14 cellular contexts compared by ENCODE assay signal in genomic region chr6:52594216-52594615, GRCh38. TPM values are rescaled to one million over a fixed set of nuclear protein-coding genes. Genes with fewer than 3 reads are reported as not detected.
DNase-seq lines count a peak whose midpoint lies in the region; TF ChIP-seq lines count a peak whose summit lies in the region.
"Had no signal": no experiment of that assay in that cellular context is flagged by ENCODE, and none has a peak within 500 bp of the region (broad histone marks: within the 10 kb centered on the region; RNA-seq: fewer than 3 reads in every experiment).

No MANE protein-coding gene starts in this region.

- H3K9me2 ChIP-seq in GM23248 (ENCODE audit: insufficient read depth), result no peaks in the 10 kb centered on the region

- H2AFZ ChIP-seq in GM23248, result 0 out of 2 replicates have a peak overlapping the region, but pooled peaks have one; percentile 63

- no peaks in the 10 kb centered on the region for H3K27me3 ChIP-seq in GM23248 (replicated peaks; ENCODE audit: insufficient read depth)
- H3K27me3 ChIP-seq in esophagus squamous epithelium, result no peaks in the 10 kb centered on the region
- no peaks in the 10 kb centered on the region for H3K27me3 ChIP-seq in skeletal muscle satellite cell (ENCODE audit: control insufficient read depth, insufficient read depth, low read length)
- H3K27me3 ChIP-seq in dorsolateral prefrontal cortex, result no peaks in the 10 kb centered on the region

- H3K4me3 ChIP-seq in GM23248 (no peak overlapping the region; the same call in 1 of the 2 replicates), esophagus squamous epithelium (no peak overlapping the region), skeletal muscle satellite cell (ENCODE audit: low read length) (no peak overlapping the region), dorsolateral prefrontal cortex (no peak overlapping the region)
- H3K4me3 ChIP-seq: lung, skin epidermis had no signal

- peaks cover 63% of the 10 kb centered on the region for H3K4me1 ChIP-seq in GM23248 (ENCODE audit: insufficient read depth)
- peaks cover 0 to 47% (median 33%) of the 10 kb centered on the region in 3 donors for H3K4me1 ChIP-seq in esophagus squamous epithelium
- peaks cover 65% of the 10 kb centered on the region for H3K4me1 ChIP-seq in skeletal muscle satellite cell (ENCODE audit: control insufficient read depth, insufficient read depth, low read length)

- intact Hi-C loops in esophagus squamous epithelium (cut with DNase I) (loop anchor here (5.0 kb wide), 1 partner anchor 177 kb away; no protein-coding TSS in a partner anchor), dorsolateral prefrontal cortex (cut with DNase I) (loop anchor here in 1 of 2 donors (5.0 kb wide), 1 partner anchor 312 kb away; the partner anchor contains the start of gene MCM3)

- 83 to 84% methylated on average over 5 of the region's 5 CpGs for WGBS in GM23248 (ENCODE audit: low coverage in 1 of 2, low lambda C conversion rate in 2 of 2, missing lambda C conversion rate in 2 of 2), 2 experiments
- WGBS in esophagus squamous epithelium, 2 donors, result 88 to 93% methylated on average over 5 of the region's 5 CpGs

- H3K36me3 ChIP-seq in GM23248 (ENCODE audit: low read depth) (no peaks in the 10 kb centered on the region), esophagus squamous epithelium (no peaks in the 10 kb centered on the region), skeletal muscle satellite cell (ENCODE audit: insufficient read depth, low read length) (no peaks in the 10 kb centered on the region)

- no peaks in the 10 kb centered on the region for H3K79me2 ChIP-seq in GM23248 (ENCODE audit: insufficient read depth)

- H3K4me2 ChIP-seq in GM23248 (ENCODE audit: unreplicated experiment) (peak overlapping the region; percentile 86), skeletal muscle satellite cell (ENCODE audit: low read length) (peak overlapping the region; percentile 76)

- peak overlapping the region; percentile 73 for H3K9ac ChIP-seq in GM23248
- peak overlapping the region; percentile 81 for H3K9ac ChIP-seq in skeletal muscle satellite cell (ENCODE audit: low read depth, low read length)

- no peak for TF ChIP-seq POLR2A in esophagus squamous epithelium (IDR thresholded peaks at IDR 0.05)

- no peaks in the 10 kb centered on the region for H4K20me1 ChIP-seq in GM23248 (ENCODE audit: insufficient read depth)

- peaks cover 54% of the 10 kb centered on the region for H3F3A ChIP-seq in GM23248 (ENCODE audit: insufficient read depth)

- no peak for DNase-seq in GM23248
- DNase-seq in NCI-H69 (lab: John Stamatoyannopoulos, UW), result peak; percentile 84
- no peak for DNase-seq in esophagus squamous epithelium (lab: John Stamatoyannopoulos, UW)
- no peak for DNase-seq in SIG-M5 treated with dmso at 0.1 percent for 504 hours (lab: John Stamatoyannopoulos, UW; ENCODE audit: unreplicated experiment)
- no peak for DNase-seq in OCI-M2 (lab: John Stamatoyannopoulos, UW; ENCODE audit: unreplicated experiment)
- no peak for DNase-seq in iPS-NIHi7 (ENCODE audit: extremely low spot score)
- no peak for DNase-seq in dorsolateral prefrontal cortex
- DNase-seq: activated naive CD8-positive, alpha-beta T cell treated with anti-CD3 and anti-CD28 coated beads, Interleukin-2, amount 10 ng/mL, durations not matched to agents 7 days and 5 days; activated T-cell treated with anti-CD3 and anti-CD28 coated beads, Interleukin-2, amount 50 U/mL, for 1 hour; erythroblast; stimulated activated naive CD8-positive, alpha-beta T cell treated with anti-CD3 and anti-CD28 coated beads, Interleukin-15, Interleukin-2, amounts not matched to agents 100 U/mL and 50 U/mL, for 24 hours had no signal

- H3K27ac ChIP-seq in GM23248 (peak overlapping the region; percentile 96), esophagus squamous epithelium (peak overlapping the region in 3 of 4 donors; percentile 67 to 78 (median 68)), dorsolateral prefrontal cortex (peak overlapping the region in 6 of 59 donors; percentile 19 to 77 (median 54))

- H3K9me3 ChIP-seq in GM23248 (ENCODE audit: low read depth) (no peaks in the 10 kb centered on the region), esophagus squamous epithelium (no peaks in the 10 kb centered on the region), skeletal muscle satellite cell (replicated peaks; ENCODE audit: low read length) (no peaks in the 10 kb centered on the region)

- no peak for TF ChIP-seq CTCF in esophagus squamous epithelium (IDR thresholded peaks at IDR 0.05)
- TF ChIP-seq CTCF in dorsolateral prefrontal cortex (IDR thresholded peaks at IDR 0.05 in 54 of 56, conservative IDR thresholded peaks at IDR 0.05 in 2 of 56; ENCODE audit: low read depth in 1 of 56, partially characterized antibody in 56 of 56), result no peak

- in situ Hi-C loops in GM23248 (cut with MboI), result loop anchor here (10.0 kb wide), 1 partner anchor 179 kb away; no protein-coding TSS in a partner anchor

RNA-seq across cellular contexts. Expression of gene TRAM2, which starts 17.4 kb away (rescaled TPM):
- total RNA-seq in GM23248 (2014; rRNA removed; shearing (Covaris generic)), result 174 and 182 TPM in 2 replicates
- polyA plus RNA-seq in GM23248 (2016; fragmentation: Nextera tagmentation; extraction: Ambion mirVana), result 141 and 145 TPM in 2 replicates
- 1 to 10 TPM; 2.3 to 8.6 (median 5.3) TPM for total RNA-seq in esophagus squamous epithelium
- 117 and 131 TPM in 2 replicates for total RNA-seq in skeletal muscle satellite cell (2012; rRNA removed)
- total RNA-seq in dorsolateral prefrontal cortex, result 1 to 10 TPM; 2.9 to 8.9 (median 5.2) TPM

Comparison
In these comparisons a context has a peak if more than half of its experiments do, and no peak if none do; other contexts are left out.
1. RNA of gene TRAM2, which starts 17.4 kb away (total RNA-seq): 174 to 182 TPM in GM23248; 2.3 to 8.6 TPM in esophagus squamous epithelium and 2.9 to 8.9 TPM in dorsolateral prefrontal cortex; every median in the first group is over 10 times any median in the second.